Comparison of ENCODE assay signal across 10 cellular contexts in genomic region chr19:43450545-43450997, GRCh38. TPM values are rescaled to one million over a fixed set of nuclear protein-coding genes. Genes with fewer than 3 reads are reported as not detected.
DNase-seq lines count a peak whose midpoint lies in the region; ATAC-seq and TF ChIP-seq lines count a peak whose summit lies in the region.
"Had no signal": no experiment of that assay in that cellular context is flagged by ENCODE, and none has a peak within 500 bp of the region (broad histone marks: within the 10 kb centered on the region; RNA-seq: fewer than 3 reads in every experiment).

No MANE protein-coding gene starts in this region.

- H3K4me3 ChIP-seq in GM23248 (no peak overlapping the region), astrocyte of the spinal cord (ENCODE audit: low read depth, low read length) (no peak overlapping the region), mucosa of rectum (ENCODE audit: low read length in 2 of 2) (no peak overlapping the region)

- WGBS in GM23248 (ENCODE audit: low coverage in 1 of 2, low lambda C conversion rate in 2 of 2, missing lambda C conversion rate in 2 of 2), 2 experiments: 6 to 13% methylated on average over 2 of the region's 2 CpGs

- no peaks in the 10 kb centered on the region for H4K20me1 ChIP-seq in GM23248 (ENCODE audit: insufficient read depth)

- ATAC-seq in GM18498 (IDR thresholded peaks at IDR 0.05; ENCODE audit: unreplicated experiment): no peak
- no peak for ATAC-seq in HG03045 (IDR thresholded peaks at IDR 0.05; ENCODE audit: unreplicated experiment)
- ATAC-seq: left ventricle myocardium superior had no signal

- H2AFZ ChIP-seq in GM23248: no peak overlapping the region; the same call in 1 of the 2 replicates

- no peak overlapping the region for H3K4me2 ChIP-seq in GM23248 (ENCODE audit: unreplicated experiment)

- H3K9me3 ChIP-seq in GM23248 (ENCODE audit: low read depth) (no peaks in the 10 kb centered on the region), mucosa of rectum (ENCODE audit: control insufficient read depth in 2 of 2, low read length in 2 of 2) (no peaks in the 10 kb centered on the region)

- H3K36me3 ChIP-seq in GM23248 (ENCODE audit: low read depth) (no peaks in the 10 kb centered on the region), mucosa of rectum (ENCODE audit: control insufficient read depth in 2 of 2, insufficient read depth in 2 of 2, low read length in 2 of 2) (no peaks in the 10 kb centered on the region)

- no peak overlapping the region for H3K9ac ChIP-seq in GM23248
- H3K9ac ChIP-seq in mucosa of rectum (ENCODE audit: low read depth in 1 of 2, low read length in 2 of 2): no peak overlapping the region

- no peak overlapping the region for H3K27ac ChIP-seq in GM23248
- H3K27ac ChIP-seq in mucosa of rectum (ENCODE audit: low read depth in 2 of 2, low read length in 2 of 2): peak overlapping the region; percentile 3 to 17

- no peaks in the 10 kb centered on the region for H3F3A ChIP-seq in GM23248 (ENCODE audit: insufficient read depth)

- DNase-seq in GM23248: peak; percentile 66
- peak; percentile 60 for DNase-seq in astrocyte of the spinal cord (ENCODE audit: low read depth, low spot score)
- no peak for DNase-seq in activated T-cell treated with anti-CD3 and anti-CD28 coated beads for 4 hours
- DNase-seq: activated T-cell treated with anti-CD3 and anti-CD28 coated beads, Interleukin-2, amount 50 U/mL, for 72 hours; left ventricle myocardium superior had no signal

- H3K27me3 ChIP-seq in GM23248 (replicated peaks; ENCODE audit: insufficient read depth): no peaks in the 10 kb centered on the region; the same call in 1 of the 2 replicates
- H3K27me3 ChIP-seq in mucosa of rectum (ENCODE audit: control insufficient read depth in 2 of 2, insufficient read depth in 2 of 2, low read length in 2 of 2): no peaks in the 10 kb centered on the region

- in situ Hi-C loops in GM23248 (cut with MboI) (no loop called here), astrocyte of the spinal cord (cut with HindIII; ENCODE audit: low sequenced_read_pairs) (no loop called here)

- no peaks in the 10 kb centered on the region for H3K9me2 ChIP-seq in GM23248 (ENCODE audit: insufficient read depth)

- TF ChIP-seq CTCF in astrocyte of the spinal cord (IDR thresholded peaks at IDR 0.05; ENCODE audit: low read depth, low read length): no peak

- peaks cover 5% of the 10 kb centered on the region; the same call in 1 of the 2 replicates for H3K4me1 ChIP-seq in GM23248 (ENCODE audit: insufficient read depth)
- peaks cover 0 to 4% of the 10 kb centered on the region in 2 donors for H3K4me1 ChIP-seq in mucosa of rectum (ENCODE audit: control insufficient read depth in 2 of 2, insufficient read depth in 2 of 2, low read length in 2 of 2)

- no peaks in the 10 kb centered on the region for H3K79me2 ChIP-seq in GM23248 (ENCODE audit: insufficient read depth)

RNA-seq across cellular contexts. Expression of gene LYPD3, which starts 14.8 kb away (rescaled TPM):
- not detected in 2 replicates for total RNA-seq in GM23248 (2014; rRNA removed; shearing (Covaris generic))
- 0.22 and 0.28 TPM in 2 replicates for polyA plus RNA-seq in GM23248 (2016; fragmentation: Nextera tagmentation; extraction: Ambion mirVana)

RNA-seq across cellular contexts. Expression of gene TEX101, which starts 35.9 kb away (rescaled TPM):
- total RNA-seq in GM23248 (2014; rRNA removed; shearing (Covaris generic)): not detected in 2 replicates
- not detected in 2 replicates for polyA plus RNA-seq in GM23248 (2016; fragmentation: Nextera tagmentation; extraction: Ambion mirVana)
- total RNA-seq: activated T-cell treated with anti-CD3 and anti-CD28 coated beads, Interleukin-2, amount 50 U/mL, for 72 hours; left ventricle myocardium superior; posterior vena cava; temporal lobe had no signal

RNA-seq across cellular contexts. Expression of gene PHLDB3, which starts 54.0 kb away (rescaled TPM):
- total RNA-seq in GM23248 (2014; rRNA removed; shearing (Covaris generic)): 5.6 and 8.9 TPM in 2 replicates
- 3.9 and 4.6 TPM in 2 replicates for polyA plus RNA-seq in GM23248 (2016; fragmentation: Nextera tagmentation; extraction: Ambion mirVana)
